In the genomic region with DNA sequence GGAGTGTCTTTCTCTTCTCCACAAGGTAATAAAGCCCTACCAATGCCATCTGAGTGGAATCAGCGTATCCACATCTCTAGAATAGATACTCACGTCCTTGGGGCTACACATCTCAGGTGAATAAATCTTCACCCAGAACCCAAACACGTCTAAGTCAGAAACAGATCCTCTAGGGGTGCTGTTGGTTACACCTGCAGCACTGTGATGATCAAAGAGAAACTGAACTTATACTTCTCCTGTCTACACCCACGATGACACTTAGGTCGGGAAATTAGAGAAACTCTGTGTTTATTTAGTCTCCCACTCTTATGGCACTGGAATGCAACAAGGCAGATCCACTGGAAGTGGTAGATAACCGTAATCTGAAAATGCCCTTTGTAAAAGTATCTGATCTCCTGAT, we compare ENCODE assay signal across 14 cellular contexts. TPM values are rescaled to one million over a fixed set of nuclear protein-coding genes. Genes with fewer than 3 reads are reported as not detected.
DNase-seq lines count a peak whose midpoint lies in the region; ATAC-seq and TF ChIP-seq lines count a peak whose summit lies in the region.
"Had no signal": no experiment of that assay in that cellular context is flagged by ENCODE, and none has a peak within 500 bp of the region (broad histone marks: within the 10 kb centered on the region; RNA-seq: fewer than 3 reads in every experiment).

No MANE protein-coding gene starts in this region.

- H3K4me3 ChIP-seq in RWPE2 (ENCODE audit: severe bottlenecking) (no peak overlapping the region), left lung (no peak overlapping the region)
- H3K4me3 ChIP-seq: colonic mucosa had no signal

- H3K4me1 ChIP-seq in RWPE2 (ENCODE audit: insufficient read depth, poor library complexity, severe bottlenecking) (no peaks in the 10 kb centered on the region), left lung (no peaks in the 10 kb centered on the region)
- H3K4me1 ChIP-seq: colonic mucosa had no signal

- intact Hi-C loops in left lung (cut with DNase I): no loop called here

- ATAC-seq in RWPE2 (ENCODE audit: low read depth) (peak; percentile 38; the same call in 1 of the 3 replicates), left lung (peak; percentile 86), HG03045 (IDR thresholded peaks at IDR 0.05; ENCODE audit: unreplicated experiment) (no peak)
- ATAC-seq: SK-N-SH treated with all-trans-retinoic acid at 6 μM for 48 hours; stimulated activated naive CD8-positive, alpha-beta T cell treated with anti-CD3 and anti-CD28 coated beads, Interleukin-15, amount 100 ng/mL, for 72 hours had no signal

- H3K36me3 ChIP-seq in RWPE2 (ENCODE audit: low read depth) (no peaks in the 10 kb centered on the region), left lung (no peaks in the 10 kb centered on the region)
- H3K36me3 ChIP-seq: colonic mucosa had no signal

- H3K4me1 Mint-ChIP-seq in HFFc6 (ENCODE audit: low read depth): no peaks in the 10 kb centered on the region
- H3K4me1 Mint-ChIP-seq: activated CD4-positive, alpha-beta T cell treated with anti-CD3 and anti-CD28 coated beads, Interleukin-2, amount 10 ng/mL, durations not matched to agents 24 days and 14 days; CD14-positive monocyte; stimulated activated naive CD8-positive, alpha-beta T cell treated with anti-CD3 and anti-CD28 coated beads, Interleukin-15, amount 100 ng/mL, for 72 hours had no signal

- H3K9me3 ChIP-seq in RWPE2 (ENCODE audit: severe bottlenecking) (no peaks in the 10 kb centered on the region), left lung (no peaks in the 10 kb centered on the region)
- H3K9me3 ChIP-seq: colonic mucosa had no signal

- no peak overlapping the region for H3K4me3 Mint-ChIP-seq in HFFc6
- H3K4me3 Mint-ChIP-seq: activated CD4-positive, alpha-beta T cell treated with anti-CD3 and anti-CD28 coated beads, Interleukin-2, amount 10 ng/mL, durations not matched to agents 24 days and 14 days; CD14-positive monocyte; stimulated activated naive CD8-positive, alpha-beta T cell treated with anti-CD3 and anti-CD28 coated beads, Interleukin-15, amount 100 ng/mL, for 72 hours had no signal

- H3K36me3 Mint-ChIP-seq in HFFc6 (ENCODE audit: low read depth): no peaks in the 10 kb centered on the region
- H3K36me3 Mint-ChIP-seq: CD14-positive monocyte had no signal

- peaks cover 8% of the 10 kb centered on the region for H3K27me3 Mint-ChIP-seq in HFFc6 (ENCODE audit: insufficient read depth)

- H3K27ac ChIP-seq in RWPE2 (ENCODE audit: poor library complexity, severe bottlenecking) (no peak overlapping the region), left lung (no peak overlapping the region)
- H3K27ac ChIP-seq: colonic mucosa had no signal

- TF ChIP-seq CTCF in GM12872 (IDR thresholded peaks at IDR 0.05; ENCODE audit: insufficient read depth, low read depth, low read length) (peak; percentile 40; the same call in 2 of the 3 replicates), HFFc6 (IDR thresholded peaks at IDR 0.05) (peak; percentile 21), RWPE2 (IDR thresholded peaks at IDR 0.05; ENCODE audit: poor library complexity, severe bottlenecking) (peak; percentile 14), left lung (IDR thresholded peaks at IDR 0.05) (no peak)

- H3K27me3 ChIP-seq in RWPE2 (ENCODE audit: insufficient read depth, poor library complexity, severe bottlenecking) (peaks cover 2% of the 10 kb centered on the region), left lung (no peaks in the 10 kb centered on the region)
- H3K27me3 ChIP-seq: colonic mucosa had no signal

- DNase-seq in HFFc6 (no peak), RWPE2 (ENCODE audit: low spot score) (no peak), left lung (no peak), T-helper 1 cell (no peak), Ammon's horn (ENCODE audit: low spot score) (no peak)
- DNase-seq: activated CD4-positive, alpha-beta T cell treated with anti-CD3 and anti-CD28 coated beads, Interleukin-2, amount 10 ng/mL, durations not matched to agents 24 days and 14 days; colonic mucosa; NCI-H1436 treated with DMSO at 0.1 percent for 48 hours; stimulated activated naive CD8-positive, alpha-beta T cell treated with anti-CD3 and anti-CD28 coated beads, Interleukin-15, amount 100 ng/mL, for 72 hours had no signal

- H3K9me3 Mint-ChIP-seq in HFFc6: no peaks in the 10 kb centered on the region
- H3K9me3 Mint-ChIP-seq: activated CD4-positive, alpha-beta T cell treated with anti-CD3 and anti-CD28 coated beads, Interleukin-2, amount 10 ng/mL, durations not matched to agents 24 days and 14 days; stimulated activated naive CD8-positive, alpha-beta T cell treated with anti-CD3 and anti-CD28 coated beads, Interleukin-15, amount 100 ng/mL, for 72 hours had no signal

- H3K27ac Mint-ChIP-seq in HFFc6: no peak overlapping the region
- H3K27ac Mint-ChIP-seq: activated CD4-positive, alpha-beta T cell treated with anti-CD3 and anti-CD28 coated beads, Interleukin-2, amount 10 ng/mL, durations not matched to agents 24 days and 14 days; CD14-positive monocyte; stimulated activated naive CD8-positive, alpha-beta T cell treated with anti-CD3 and anti-CD28 coated beads, Interleukin-15, amount 100 ng/mL, for 72 hours had no signal

RNA-seq across cellular contexts. Expression of gene WIF1, which starts 46.2 kb away (rescaled TPM):
- total RNA-seq in HFFc6 (2021; fragmentation: NEBNext Ultra II Directional; extraction: Animal tissue kit (Norgen Biotek cat#: 25700)): not detected
- 10 to 100 TPM; 42.5 to 78.1 TPM for total RNA-seq in left lung
- total RNA-seq: activated CD4-positive, alpha-beta T cell treated with anti-CD3 and anti-CD28 coated beads, Interleukin-2, amount 10 ng/mL, durations not matched to agents 24 days and 14 days; lung microvascular endothelial cell had no signal

Comparison
In these comparisons a context has a peak if more than half of its experiments do, and no peak if none do; other contexts are left out.
1. CTCF ChIP-seq: peak in GM12872 (single experiment), HFFc6 (single experiment) and RWPE2 (single experiment); none in left lung (0 of 2).
2. RNA of gene WIF1, which starts 46.2 kb away (total RNA-seq): 42.5 to 78.1 TPM in left lung; not detected in HFFc6; every median in the first group is over 10 times any median in the second.